ENCODE assay signal across 8 cellular contexts in the genomic region with DNA sequence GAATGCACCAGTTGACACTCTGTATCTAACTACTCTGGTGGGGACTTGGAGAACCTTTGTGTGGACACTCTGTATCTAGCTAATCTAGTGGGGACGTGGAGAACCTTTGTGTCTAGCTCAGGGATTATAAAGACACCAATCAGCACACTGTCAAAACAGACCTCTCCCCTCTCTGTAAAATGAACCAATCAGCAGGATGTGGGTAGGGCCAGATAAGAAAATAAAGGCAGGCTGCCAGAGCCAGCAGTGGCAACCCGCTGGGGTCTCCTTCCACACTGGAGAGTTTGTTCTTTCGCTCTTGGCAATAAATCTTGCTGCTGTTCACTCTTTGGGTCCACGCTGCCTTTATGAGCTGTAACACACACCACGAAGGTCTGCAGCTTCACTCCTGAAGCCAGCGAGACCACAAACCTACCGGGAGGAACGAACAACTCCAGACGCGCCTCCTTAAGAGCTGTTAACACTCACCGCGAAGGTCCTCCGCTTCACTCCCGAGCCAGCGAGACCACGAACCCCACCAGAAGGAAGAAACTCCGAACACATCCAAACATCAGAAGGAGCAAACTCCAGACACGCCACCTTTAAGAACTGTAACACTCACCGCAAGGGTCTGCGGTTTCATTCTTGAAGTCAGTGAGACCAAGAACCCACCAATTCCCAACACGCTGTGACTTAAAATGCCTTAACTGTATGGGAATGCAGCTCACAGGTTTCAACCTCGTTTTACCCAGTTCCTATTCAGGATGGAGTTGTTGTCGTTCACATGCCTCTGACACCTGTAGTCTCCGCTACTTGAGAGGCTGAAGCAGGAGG. TPM values are rescaled to one million over a fixed set of nuclear protein-coding genes. Genes with fewer than 3 reads are reported as not detected.
DNase-seq lines count a peak whose midpoint lies in the region; ATAC-seq and TF ChIP-seq lines count a peak whose summit lies in the region.
"Not testable (repeated sequence)": the region's sequence is repeated elsewhere in the genome, so short reads cannot be mapped to it uniquely, and the experiment has no call there.

No MANE protein-coding gene starts in this region.

- H3K36me3 ChIP-seq in A673 (ENCODE audit: insufficient read depth, low read length, poor library complexity, severe bottlenecking); GM23338 (ENCODE audit: insufficient read depth): not testable (repeated sequence)

- not testable (repeated sequence) for H3K4me3 ChIP-seq in A673 (ENCODE audit: low read depth, low read length, poor library complexity, severe bottlenecking); GM23338

- CTCF ChIA-PET in A673 (lab: Charles Lee) = not testable (repeated sequence)

- TF ChIP-seq POLR2A in erythroblast (IDR thresholded peaks at IDR 0.05; ENCODE audit: low read length) = peak; percentile 17

- peak overlapping the region; percentile 83 for H2AFZ ChIP-seq in GM23338

- H3K4me2 ChIP-seq in GM23338 = not testable (repeated sequence)

- H3K9me3 ChIP-seq in A673 (ENCODE audit: low read depth, low read length, poor library complexity, severe bottlenecking); T-helper 17 cell (ENCODE audit: control insufficient read depth, low read length, poor library complexity, severe bottlenecking): not testable (repeated sequence)

- H3K4me1 Mint-ChIP-seq in GM23338, T-helper 17 cell: not testable (repeated sequence)
- H3K4me1 Mint-ChIP-seq in natural killer cell treated with Interleukin-12 subunit alpha and Interleukin-12 subunit beta and Interleukin-15 and Interleukin-18, amount 100 ng/mL, for 72 hours (ENCODE audit: low read depth in 2 of 2) = peaks cover 10 to 16% of the 10 kb centered on the region in 2 donors

- not testable (repeated sequence) for H3K27ac ChIP-seq in A673 (ENCODE audit: low read depth, low read length, poor library complexity, severe bottlenecking); GM23338 (ENCODE audit: low read depth)

- not testable (repeated sequence) for H3K27ac Mint-ChIP-seq in GM23338
- H3K27ac Mint-ChIP-seq in T-helper 17 cell = peak overlapping the region; percentile 51
- H3K27ac Mint-ChIP-seq in activated naive CD4-positive, alpha-beta T cell treated with anti-CD3 and anti-CD28 coated beads, Interleukin-2, amount 50 U/mL, for 72 hours = peak overlapping the region; percentile 76 to 91
- peak overlapping the region in 1 of 2 donors; percentile 72 for H3K27ac Mint-ChIP-seq in natural killer cell treated with Interleukin-12 subunit alpha and Interleukin-12 subunit beta and Interleukin-15 and Interleukin-18, amount 100 ng/mL, for 72 hours

- POLR2A ChIA-PET in A673 (lab: Charles Lee; ENCODE audit: low non-redundant PET) = not testable (repeated sequence)

- not testable (repeated sequence) for H3K9me3 Mint-ChIP-seq in GM23338; activated naive CD4-positive, alpha-beta T cell treated with anti-CD3 and anti-CD28 coated beads, Interleukin-2, amount 50 U/mL, for 72 hours; natural killer cell treated with Interleukin-12 subunit alpha and Interleukin-12 subunit beta and Interleukin-15 and Interleukin-18, amount 100 ng/mL, for 72 hours

- H3K27me3 Mint-ChIP-seq in GM23338 (ENCODE audit: insufficient read depth, low read depth, poor library complexity); T-helper 17 cell; natural killer cell treated with Interleukin-12 subunit alpha and Interleukin-12 subunit beta and Interleukin-15 and Interleukin-18, amount 100 ng/mL, for 72 hours: not testable (repeated sequence)

- not testable (repeated sequence) for H4K20me1 ChIP-seq in GM23338 (replicated peaks; ENCODE audit: insufficient read depth)

- H3K36me3 Mint-ChIP-seq in GM23338 (ENCODE audit: low read depth); T-helper 17 cell (ENCODE audit: low read depth); activated naive CD4-positive, alpha-beta T cell treated with anti-CD3 and anti-CD28 coated beads, Interleukin-2, amount 50 U/mL, for 72 hours; natural killer cell treated with Interleukin-12 subunit alpha and Interleukin-12 subunit beta and Interleukin-15 and Interleukin-18, amount 100 ng/mL, for 72 hours: not testable (repeated sequence)

- peak; percentile 50 for DNase-seq in A673 (ENCODE audit: low spot score)
- peak; percentile 23 for DNase-seq in GM23338 (ENCODE audit: low spot score)
- DNase-seq in T-helper 17 cell; natural killer cell treated with Interleukin-12 subunit alpha and Interleukin-12 subunit beta and Interleukin-15 and Interleukin-18, amount 100 ng/mL, for 72 hours (ENCODE audit: low spot score): not testable (repeated sequence)
- peak; percentile 19 for DNase-seq in activated CD8-positive, alpha-beta memory T cell treated with anti-CD3 and anti-CD28 coated beads, Interleukin-2, amount 50 U/mL, for 4 hours
- peak in 1 of 2 donors; percentile 41 for DNase-seq in activated naive CD4-positive, alpha-beta T cell treated with anti-CD3 and anti-CD28 coated beads, Interleukin-2, amount 50 U/mL, for 72 hours (ENCODE audit: low spot score in 2 of 2)
- peak; percentile 53 to 76 for DNase-seq in erythroblast (lab: John Stamatoyannopoulos, UW)
- DNase-seq in stimulated activated CD4-positive, alpha-beta T cell treated with anti-CD3 and anti-CD28 coated beads, Interleukin-1b, Interleukin-23, amount 100 ng/mL, for 48 hours = peak; percentile 39

- not testable (repeated sequence) for TF ChIP-seq CTCF in A673 (conservative IDR thresholded peaks at IDR 0.05; ENCODE audit: low read depth, low read length); GM23338 (conservative IDR thresholded peaks at IDR 0.05; ENCODE audit: low read depth in 2 of 2)

- not testable (repeated sequence) for BruUV-seq in A673 (replicated peaks; lab: Mats Ljungman, UMichigan)

- not testable (repeated sequence) for H3K27me3 ChIP-seq in A673 (replicated peaks; ENCODE audit: insufficient read depth, low read depth, low read length, poor library complexity); GM23338 (ENCODE audit: insufficient read depth)

- H3F3A ChIP-seq in GM23338 (replicated peaks; ENCODE audit: low read depth) = not testable (repeated sequence)

- H3K4me1 ChIP-seq in A673 (ENCODE audit: insufficient read depth, low read length, poor library complexity, severe bottlenecking); GM23338 (ENCODE audit: insufficient read depth): not testable (repeated sequence)

- ATAC-seq in GM23338; T-helper 17 cell; activated naive CD4-positive, alpha-beta T cell treated with anti-CD3 and anti-CD28 coated beads, Interleukin-2, amount 50 U/mL, for 72 hours; natural killer cell treated with Interleukin-12 subunit alpha and Interleukin-12 subunit beta and Interleukin-15 and Interleukin-18, amount 100 ng/mL, for 72 hours: not testable (repeated sequence)

- peaks cover 14% of the 10 kb centered on the region for H3K79me2 ChIP-seq in GM23338 (replicated peaks; ENCODE audit: insufficient read depth)

- intact Hi-C loops in A673 (cut with micrococcal nuclease; ENCODE audit: unreplicated experiment) = not testable (repeated sequence)

- H3K4me3 Mint-ChIP-seq in GM23338 (peak overlapping the region; percentile 37; the same call in 1 of the 3 replicates), T-helper 17 cell (peak overlapping the region; percentile 93)
- peak overlapping the region; percentile 91 for H3K4me3 Mint-ChIP-seq in natural killer cell treated with Interleukin-12 subunit alpha and Interleukin-12 subunit beta and Interleukin-15 and Interleukin-18, amount 100 ng/mL, for 72 hours

- H3K9me2 ChIP-seq in GM23338 (ENCODE audit: insufficient read depth) = not testable (repeated sequence)

RNA-seq across cellular contexts. Expression of a gene that starts 3.6 kb away (rescaled TPM):
- 239 and 254 TPM in 2 replicates for total RNA-seq in A673 (2021)
- total RNA-seq in GM23338 (2014; rRNA removed; shearing (Covaris generic)) = 218 and 231 TPM in 2 replicates
- 108 and 111 TPM in 2 replicates for polyA plus RNA-seq in GM23338 (2016; fragmentation: Nextera tagmentation; extraction: Ambion mirVana)
- total RNA-seq in T-helper 17 cell = 100 to 1,000 TPM; 117 TPM
- total RNA-seq in activated naive CD4-positive, alpha-beta T cell treated with anti-CD3 and anti-CD28 coated beads, Interleukin-2, amount 50 U/mL, for 72 hours = 100 to 1,000 TPM; 109 to 128 TPM
- 100 to 1,000 TPM; 179 to 205 TPM for total RNA-seq in natural killer cell treated with Interleukin-12 subunit alpha and Interleukin-12 subunit beta and Interleukin-15 and Interleukin-18, amount 100 ng/mL, for 72 hours

Comparison
In these comparisons a context has a peak if more than half of its experiments do, and no peak if none do; other contexts are left out.
1. H3K4me3 Mint-ChIP-seq: peak in every context shown above with its lines; median percentile 93 in T-helper 17 cell; 91 in natural killer cell treated with Interleukin-12 subunit alpha and Interleukin-12 subunit beta and Interleukin-15 and Interleukin-18, amount 100 ng/mL, for 72 hours; 37 in GM23338.